Comparison of ENCODE assay signal across 1 cellular context in the genomic region with DNA sequence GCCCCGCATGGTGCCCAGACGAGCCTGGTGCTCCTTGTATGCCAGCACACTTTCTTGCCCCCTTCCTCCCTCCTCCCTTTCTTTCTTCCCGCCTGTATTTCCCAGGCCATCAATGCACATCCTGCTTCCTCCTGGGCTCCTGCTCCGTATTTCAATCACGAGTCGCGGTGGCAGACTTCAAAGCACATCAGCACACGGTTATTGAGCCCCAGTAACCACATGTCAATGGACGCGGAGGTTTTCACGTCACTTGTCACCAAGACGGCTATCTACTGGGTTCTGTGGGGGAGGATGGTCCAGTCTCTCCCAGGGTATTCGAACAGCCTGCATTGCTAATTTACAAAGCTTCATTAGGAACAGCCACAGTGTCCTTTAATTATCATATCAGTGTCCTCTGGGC.
TF ChIP-seq lines count a peak whose summit lies in the region.

No MANE protein-coding gene starts in this region.

TF ChIP-seq in GM23338, 12 proteins besides CTCF, POLR2A, EP300 and RAD21 (continued from another document):
- TF ChIP-seq, protein P1, sequence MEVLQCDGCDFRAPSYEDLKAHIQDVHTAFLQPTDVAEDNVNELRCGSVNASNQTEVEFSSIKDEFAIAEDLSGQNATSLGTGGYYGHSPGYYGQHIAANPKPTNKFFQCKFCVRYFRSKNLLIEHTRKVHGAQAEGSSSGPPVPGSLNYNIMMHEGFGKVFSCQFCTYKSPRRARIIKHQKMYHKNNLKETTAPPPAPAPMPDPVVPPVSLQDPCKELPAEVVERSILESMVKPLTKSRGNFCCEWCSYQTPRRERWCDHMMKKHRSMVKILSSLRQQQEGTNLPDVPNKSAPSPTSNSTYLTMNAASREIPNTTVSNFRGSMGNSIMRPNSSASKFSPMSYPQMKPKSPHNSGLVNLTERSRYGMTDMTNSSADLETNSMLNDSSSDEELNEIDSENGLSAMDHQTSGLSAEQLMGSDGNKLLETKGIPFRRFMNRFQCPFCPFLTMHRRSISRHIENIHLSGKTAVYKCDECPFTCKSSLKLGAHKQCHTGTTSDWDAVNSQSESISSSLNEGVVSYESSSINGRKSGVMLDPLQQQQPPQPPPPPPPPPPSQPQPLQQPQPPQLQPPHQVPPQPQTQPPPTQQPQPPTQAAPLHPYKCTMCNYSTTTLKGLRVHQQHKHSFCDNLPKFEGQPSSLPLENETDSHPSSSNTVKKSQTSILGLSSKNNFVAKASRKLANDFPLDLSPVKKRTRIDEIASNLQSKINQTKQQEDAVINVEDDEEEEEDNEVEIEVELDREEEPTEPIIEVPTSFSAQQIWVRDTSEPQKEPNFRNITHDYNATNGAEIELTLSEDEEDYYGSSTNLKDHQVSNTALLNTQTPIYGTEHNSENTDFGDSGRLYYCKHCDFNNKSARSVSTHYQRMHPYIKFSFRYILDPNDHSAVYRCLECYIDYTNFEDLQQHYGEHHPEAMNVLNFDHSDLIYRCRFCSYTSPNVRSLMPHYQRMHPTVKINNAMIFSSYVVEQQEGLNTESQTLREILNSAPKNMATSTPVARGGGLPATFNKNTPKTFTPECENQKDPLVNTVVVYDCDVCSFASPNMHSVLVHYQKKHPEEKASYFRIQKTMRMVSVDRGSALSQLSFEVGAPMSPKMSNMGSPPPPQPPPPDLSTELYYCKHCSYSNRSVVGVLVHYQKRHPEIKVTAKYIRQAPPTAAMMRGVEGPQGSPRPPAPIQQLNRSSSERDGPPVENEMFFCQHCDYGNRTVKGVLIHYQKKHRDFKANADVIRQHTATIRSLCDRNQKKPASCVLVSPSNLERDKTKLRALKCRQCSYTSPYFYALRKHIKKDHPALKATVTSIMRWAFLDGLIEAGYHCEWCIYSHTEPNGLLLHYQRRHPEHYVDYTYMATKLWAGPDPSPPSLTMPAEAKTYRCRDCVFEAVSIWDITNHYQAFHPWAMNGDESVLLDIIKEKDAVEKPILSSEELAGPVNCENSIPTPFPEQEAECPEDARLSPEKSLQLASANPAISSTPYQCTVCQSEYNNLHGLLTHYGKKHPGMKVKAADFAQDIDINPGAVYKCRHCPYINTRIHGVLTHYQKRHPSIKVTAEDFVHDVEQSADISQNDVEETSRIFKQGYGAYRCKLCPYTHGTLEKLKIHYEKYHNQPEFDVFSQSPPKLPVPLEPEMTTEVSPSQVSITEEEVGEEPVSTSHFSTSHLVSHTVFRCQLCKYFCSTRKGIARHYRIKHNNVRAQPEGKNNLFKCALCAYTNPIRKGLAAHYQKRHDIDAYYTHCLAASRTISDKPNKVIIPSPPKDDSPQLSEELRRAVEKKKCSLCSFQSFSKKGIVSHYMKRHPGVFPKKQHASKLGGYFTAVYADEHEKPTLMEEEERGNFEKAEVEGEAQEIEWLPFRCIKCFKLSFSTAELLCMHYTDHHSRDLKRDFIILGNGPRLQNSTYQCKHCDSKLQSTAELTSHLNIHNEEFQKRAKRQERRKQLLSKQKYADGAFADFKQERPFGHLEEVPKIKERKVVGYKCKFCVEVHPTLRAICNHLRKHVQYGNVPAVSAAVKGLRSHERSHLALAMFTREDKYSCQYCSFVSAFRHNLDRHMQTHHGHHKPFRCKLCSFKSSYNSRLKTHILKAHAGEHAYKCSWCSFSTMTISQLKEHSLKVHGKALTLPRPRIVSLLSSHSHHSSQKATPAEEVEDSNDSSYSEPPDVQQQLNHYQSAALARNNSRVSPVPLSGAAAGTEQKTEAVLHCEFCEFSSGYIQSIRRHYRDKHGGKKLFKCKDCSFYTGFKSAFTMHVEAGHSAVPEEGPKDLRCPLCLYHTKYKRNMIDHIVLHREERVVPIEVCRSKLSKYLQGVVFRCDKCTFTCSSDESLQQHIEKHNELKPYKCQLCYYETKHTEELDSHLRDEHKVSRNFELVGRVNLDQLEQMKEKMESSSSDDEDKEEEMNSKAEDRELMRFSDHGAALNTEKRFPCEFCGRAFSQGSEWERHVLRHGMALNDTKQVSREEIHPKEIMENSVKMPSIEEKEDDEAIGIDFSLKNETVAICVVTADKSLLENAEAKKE (CRISPR knock-in tag; IDR thresholded peaks at IDR 0.05) = no peak
TF ChIP-seq in GM23338: peak in this region for 0.
